ENCODE assay signal across 15 cellular contexts in the genomic region with DNA sequence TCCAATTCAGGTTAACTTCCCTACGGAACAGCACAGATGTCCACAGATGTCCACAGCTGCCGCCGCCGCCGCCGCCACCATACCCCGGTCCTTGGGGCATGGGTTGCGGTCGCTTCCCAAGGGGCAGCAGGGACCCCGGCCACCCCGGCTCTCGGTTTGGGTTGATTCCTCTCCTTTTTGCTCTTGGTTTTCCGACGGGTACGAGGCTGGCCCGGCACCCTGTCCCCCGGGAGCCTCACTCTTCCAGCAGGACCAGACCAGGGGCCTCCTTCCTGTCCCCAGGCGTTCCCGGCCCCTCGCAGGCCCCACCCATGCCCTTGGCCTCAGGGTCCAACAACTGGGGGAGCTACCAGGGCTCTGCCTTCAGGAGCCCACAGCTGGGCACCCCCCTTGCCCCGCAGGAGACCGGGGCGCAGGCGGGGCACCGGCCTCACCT. TPM values are rescaled to one million over a fixed set of nuclear protein-coding genes. Genes with fewer than 3 reads are reported as not detected.
DNase-seq lines count a peak whose midpoint lies in the region; ATAC-seq and TF ChIP-seq lines count a peak whose summit lies in the region.
"Had no signal": no experiment of that assay in that cellular context is flagged by ENCODE, and none has a peak within 500 bp of the region (broad histone marks: within the 10 kb centered on the region; RNA-seq: fewer than 3 reads in every experiment).

No MANE protein-coding gene starts in this region.

- no peak for TF ChIP-seq CTCF in ovary (IDR thresholded peaks at IDR 0.05)

- H3K27me3 Mint-ChIP-seq in activated naive CD8-positive, alpha-beta T cell treated with anti-CD3 and anti-CD28 coated beads for 36 hours: no peaks in the 10 kb centered on the region
- no peaks in the 10 kb centered on the region for H3K27me3 Mint-ChIP-seq in activated naive CD8-positive, alpha-beta T cell treated with anti-CD3 and anti-CD28 coated beads, Interleukin-2, amount 50 U/mL, for 24 hours

- H3K27ac ChIP-seq in ovary: peak overlapping the region; percentile 19 to 21
- H3K27ac ChIP-seq: C4-2B had no signal

- TF ChIP-seq POLR2A in ovary (IDR thresholded peaks at IDR 0.05): no peak

- no peaks in the 10 kb centered on the region for H3K9me3 Mint-ChIP-seq in activated naive CD8-positive, alpha-beta T cell treated with anti-CD3 and anti-CD28 coated beads for 36 hours
- no peaks in the 10 kb centered on the region for H3K9me3 Mint-ChIP-seq in activated naive CD8-positive, alpha-beta T cell treated with anti-CD3 and anti-CD28 coated beads, Interleukin-2, amount 50 U/mL, for 24 hours

- peaks cover 7% of the 10 kb centered on the region for H3K4me1 ChIP-seq in ovary (ENCODE audit: insufficient read depth)

- H3K36me3 ChIP-seq in ovary: no peaks in the 10 kb centered on the region

- H3K4me3 ChIP-seq in ovary: no peak overlapping the region

- H3K27me3 ChIP-seq in ovary: no peaks in the 10 kb centered on the region

- H3K9me3 ChIP-seq in ovary: no peaks in the 10 kb centered on the region

- H3K4me3 Mint-ChIP-seq in activated naive CD8-positive, alpha-beta T cell treated with anti-CD3 and anti-CD28 coated beads for 36 hours: no peak overlapping the region
- no peak overlapping the region for H3K4me3 Mint-ChIP-seq in activated naive CD8-positive, alpha-beta T cell treated with anti-CD3 and anti-CD28 coated beads, Interleukin-2, amount 50 U/mL, for 24 hours

- no peaks in the 10 kb centered on the region for H3K36me3 Mint-ChIP-seq in activated naive CD8-positive, alpha-beta T cell treated with anti-CD3 and anti-CD28 coated beads for 36 hours
- H3K36me3 Mint-ChIP-seq in activated naive CD8-positive, alpha-beta T cell treated with anti-CD3 and anti-CD28 coated beads, Interleukin-2, amount 50 U/mL, for 24 hours (ENCODE audit: low read depth): peaks cover 8% of the 10 kb centered on the region

- WGBS in ovary, 3 donors: 50 to 83% (median 65%) methylated on average over 24 to 25 of the region's 25 CpGs

- ATAC-seq in activated naive CD8-positive, alpha-beta T cell treated with anti-CD3 and anti-CD28 coated beads, Interleukin-2, amount 50 U/mL, for 24 hours: no peak
- ATAC-seq in esophagus mucosa (peak; percentile 2), HG03135 (IDR thresholded peaks at IDR 0.05; ENCODE audit: unreplicated experiment) (no peak), GM18502 (IDR thresholded peaks at IDR 0.05; ENCODE audit: poor library complexity, unreplicated experiment) (no peak)

- DNase-seq in activated naive CD8-positive, alpha-beta T cell treated with anti-CD3 and anti-CD28 coated beads for 36 hours: no peak
- no peak for DNase-seq in activated naive CD8-positive, alpha-beta T cell treated with anti-CD3 and anti-CD28 coated beads, Interleukin-2, amount 50 U/mL, for 24 hours
- DNase-seq in ovary: no peak
- no peak for DNase-seq in RKO (ENCODE audit: low spot score)
- no peak for DNase-seq in NCI-H2171 treated with DMSO at 0.1 percent for 48 hours (lab: John Stamatoyannopoulos, UW)
- DNase-seq: DMS53, KBM-7, NCI-H1048, NCI-H146, NCI-H226, NCI-H526 had no signal

- no peak for TF ChIP-seq EP300 in ovary (IDR thresholded peaks at IDR 0.05)

- peak overlapping the region; percentile 32 for H3K27ac Mint-ChIP-seq in activated naive CD8-positive, alpha-beta T cell treated with anti-CD3 and anti-CD28 coated beads for 36 hours
- H3K27ac Mint-ChIP-seq in activated naive CD8-positive, alpha-beta T cell treated with anti-CD3 and anti-CD28 coated beads, Interleukin-2, amount 50 U/mL, for 24 hours: no peak overlapping the region

- no peaks in the 10 kb centered on the region for H3K4me1 Mint-ChIP-seq in activated naive CD8-positive, alpha-beta T cell treated with anti-CD3 and anti-CD28 coated beads for 36 hours
- no peaks in the 10 kb centered on the region for H3K4me1 Mint-ChIP-seq in activated naive CD8-positive, alpha-beta T cell treated with anti-CD3 and anti-CD28 coated beads, Interleukin-2, amount 50 U/mL, for 24 hours

- intact Hi-C loops in ovary (cut with DNase I): no loop called here

RNA-seq across cellular contexts. Expression of gene ZBTB7A, which starts 28.0 kb away (rescaled TPM):
- 10 to 100 TPM; 34.9 to 35.9 TPM for total RNA-seq in activated naive CD8-positive, alpha-beta T cell treated with anti-CD3 and anti-CD28 coated beads for 36 hours
- total RNA-seq in esophagus mucosa (53.7 TPM), ovary (10 to 100 TPM; 25.0 to 56.4 (median 38.7) TPM)
- polyA plus RNA-seq in ovary: 10 to 100 TPM in 1 of 2 donors, 1 to 10 TPM in 1; 9.1 to 16.8 TPM

RNA-seq across cellular contexts. Expression of gene PIAS4, which starts 31.1 kb away (rescaled TPM):
- 10 to 100 TPM; 24.0 to 26.3 TPM for total RNA-seq in activated naive CD8-positive, alpha-beta T cell treated with anti-CD3 and anti-CD28 coated beads for 36 hours
- total RNA-seq in esophagus mucosa (19.3 TPM), ovary (10 to 100 TPM; 11.6 to 29.7 (median 23.6) TPM)
- 10 to 100 TPM in 1 of 2 donors, 1 to 10 TPM in 1; 5.2 to 18.9 TPM for polyA plus RNA-seq in ovary

RNA-seq across cellular contexts. Expression of gene EEF2, which starts 53.4 kb away (rescaled TPM):
- total RNA-seq in activated naive CD8-positive, alpha-beta T cell treated with anti-CD3 and anti-CD28 coated beads for 36 hours: 1,000 to 10,000 TPM; 3,340 to 3,392 TPM
- total RNA-seq in esophagus mucosa (2,169 TPM), ovary (1,000 to 10,000 TPM; 1,491 to 4,634 (median 4,119) TPM)
- polyA plus RNA-seq in ovary: 1,000 to 10,000 TPM; 2,682 to 3,932 TPM
